ENCODE assay signal across 8 cellular contexts in genomic region chr15:60006203-60006782, GRCh38. TPM values are rescaled to one million over a fixed set of nuclear protein-coding genes. Genes with fewer than 3 reads are reported as not detected.
DNase-seq lines count a peak whose midpoint lies in the region; ATAC-seq and TF ChIP-seq lines count a peak whose summit lies in the region.

No MANE protein-coding gene starts in this region.

- H3K36me3 ChIP-seq in thymus (ENCODE audit: control insufficient read depth, insufficient read depth), result no peaks in the 10 kb centered on the region

- POLR2A ChIA-PET in AG04449 (lab: Yijun Ruan, JAX), result no interaction called here

- H3K9me3 Mint-ChIP-seq in naive B cell, result peaks cover under 1 to 22% (median 18%) of the 10 kb centered on the region in 7 donors

- peaks cover 0 to 27% of the 10 kb centered on the region in 2 donors for H3K36me3 Mint-ChIP-seq in naive B cell

- peaks cover 23% of the 10 kb centered on the region for H3K4me1 ChIP-seq in thymus (ENCODE audit: control insufficient read depth, insufficient read depth, low read length)

- no peak for TF ChIP-seq CTCF in AG04449 (IDR thresholded peaks at IDR 0.05; ENCODE audit: insufficient read depth, low read length, missing control alignments)

- ATAC-seq in GM19324 (IDR thresholded peaks at IDR 0.05; ENCODE audit: low FRiP score, unreplicated experiment), result peak; percentile 55
- peak; percentile 51 to 53 for ATAC-seq in naive B cell (ENCODE audit: low read depth in 2 of 2)

- WGBS in thymus, result under 1% methylated on average over 32 of the region's 32 CpGs

- CTCF ChIA-PET in AG04449 (lab: Yijun Ruan, JAX), result no interaction called here

- DNase-seq in AG04449 (ENCODE audit: low read depth, low spot score) (no peak), KBM-7 (peak; percentile 80), naive B cell (no peak), posterior vena cava (ENCODE audit: low spot score) (no peak)
- DNase-seq in activated CD4-positive, alpha-beta T cell treated with anti-CD3 and anti-CD28 coated beads for 1 hour, result peak; percentile 50
- peak; percentile 28 for DNase-seq in effector CD8-positive, alpha-beta T cell (lab: John Stamatoyannopoulos, UW)

- H3K4me3 ChIP-seq in AG04449 (ENCODE audit: low read depth, low read length) (peak overlapping the region; percentile 43), thymus (ENCODE audit: low read length) (peak overlapping the region; percentile 46)

- H3K9me3 ChIP-seq in thymus (ENCODE audit: control insufficient read depth), result peaks cover 1% of the 10 kb centered on the region

- in situ Hi-C loops in KBM-7 (cut with MboI; ENCODE audit: low pct_unique_long_range_greater_than_20kb, low sequenced_read_pairs), result no loop called here

- H3K27me3 Mint-ChIP-seq in naive B cell, result peaks cover 85 to 87% (median 85%) of the 10 kb centered on the region in 3 donors

- peaks cover 28 to 34% (median 31%) of the 10 kb centered on the region in 3 donors for H3K4me1 Mint-ChIP-seq in naive B cell

- H3K27ac Mint-ChIP-seq in naive B cell, result peak overlapping the region in 4 of 6 donors; percentile 46 to 98 (median 66)

- H3K27me3 ChIP-seq in thymus (ENCODE audit: control insufficient read depth, insufficient read depth), result peaks cover 85% of the 10 kb centered on the region

- intact Hi-C loops in posterior vena cava (cut with DNase I), result no loop called here

- no peak overlapping the region for H3K27ac ChIP-seq in thymus (ENCODE audit: low read depth)

- peak overlapping the region; percentile 82 to 95 (median 89) for H3K4me3 Mint-ChIP-seq in naive B cell

RNA-seq across cellular contexts. Expression of gene FOXB1, which starts 2.2 kb away (rescaled TPM):
- polyA plus RNA-seq in naive B cell (ENCODE audit: low read depth in 6 of 6) (not detected), thymus (0.16 TPM)
- not detected for total RNA-seq in posterior vena cava

Comparison
In these comparisons a context has a peak if more than half of its experiments do, and no peak if none do; other contexts are left out.
1. DNase-seq: peak in KBM-7 (single experiment), activated CD4-positive, alpha-beta T cell treated with anti-CD3 and anti-CD28 coated beads for 1 hour (single experiment) and effector CD8-positive, alpha-beta T cell (single experiment); none in AG04449 (single experiment), naive B cell (single experiment) and posterior vena cava (single experiment).